ENCODE assay signal across 8 cellular contexts in the genomic region with DNA sequence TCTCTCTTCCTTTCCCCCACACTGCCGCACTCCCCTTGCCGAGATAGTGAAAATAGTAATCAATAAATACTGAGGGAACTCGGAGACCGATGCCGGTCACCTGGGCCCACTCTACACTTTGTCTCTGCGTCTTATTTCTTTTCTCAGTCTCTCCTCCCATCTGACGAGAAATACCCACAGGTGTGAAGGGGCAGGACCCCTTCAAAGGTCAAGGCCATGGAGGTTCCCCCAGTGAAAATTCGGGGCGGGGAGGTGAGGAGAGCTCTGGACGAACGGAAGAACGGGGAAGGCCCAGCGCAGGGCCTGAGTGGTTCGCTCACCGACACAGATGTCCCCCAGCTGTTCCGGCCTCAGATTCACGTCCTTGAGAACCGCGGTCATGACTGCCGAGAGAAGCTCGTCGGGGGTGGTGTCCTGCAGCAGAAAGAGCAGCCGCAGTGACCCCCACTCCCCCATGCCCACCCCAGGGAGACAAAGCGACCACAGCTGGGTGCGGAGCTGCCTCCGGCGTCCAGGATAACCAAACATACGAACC. TPM values are rescaled to one million over a fixed set of nuclear protein-coding genes. Genes with fewer than 3 reads are reported as not detected.
DNase-seq lines count a peak whose midpoint lies in the region; ATAC-seq and TF ChIP-seq lines count a peak whose summit lies in the region.

No MANE protein-coding gene starts in this region.

- peaks cover 0 to 67% (median 37%) of the 10 kb centered on the region in 4 donors for H3K4me1 ChIP-seq in tibial artery

- H3K36me3 ChIP-seq in GM06990 (ENCODE audit: control insufficient read depth, insufficient read depth, low read length) (peaks cover 18% of the 10 kb centered on the region), MG63 (no peaks in the 10 kb centered on the region; the same call in 1 of the 2 replicates), brain microvascular endothelial cell (replicated peaks) (peaks cover 9% of the 10 kb centered on the region), tibial artery (peaks cover 27 to 42% (median 33%) of the 10 kb centered on the region in 3 donors)

- in situ Hi-C loops in brain microvascular endothelial cell (cut with HindIII; ENCODE audit: low pct_ligation_motif_present, low sequenced_read_pairs) = no loop called here

- WGBS in lower leg skin, 2 donors = 0 to 3% methylated on average over 21 to 22 of the region's 28 CpGs

- H3K27me3 ChIP-seq in GM06990 (replicated peaks; ENCODE audit: control insufficient read depth, insufficient read depth, low read length) = no peaks in the 10 kb centered on the region
- no peaks in the 10 kb centered on the region for H3K27me3 ChIP-seq in MG63
- no peaks in the 10 kb centered on the region for H3K27me3 ChIP-seq in brain microvascular endothelial cell (replicated peaks)
- no peaks in the 10 kb centered on the region for H3K27me3 ChIP-seq in tibial artery

- TF ChIP-seq CTCF in GM06990 (IDR thresholded peaks at IDR 0.05; ENCODE audit: insufficient read depth, low read length, poor library complexity, severe bottlenecking) = no peak
- TF ChIP-seq CTCF in brain microvascular endothelial cell (IDR thresholded peaks at IDR 0.05; ENCODE audit: low read depth, low read length, missing control alignments) = no peak
- no peak for TF ChIP-seq CTCF in lower leg skin (IDR thresholded peaks at IDR 0.05)
- TF ChIP-seq CTCF in tibial artery (IDR thresholded peaks at IDR 0.05) = no peak

- peak overlapping the region; percentile 95 for H3K4me3 ChIP-seq in GM06990 (replicated peaks; ENCODE audit: low read depth, low read length)
- peak overlapping the region; percentile 68 for H3K4me3 ChIP-seq in MG63
- H3K4me3 ChIP-seq in brain microvascular endothelial cell (ENCODE audit: low read depth, low read length) = peak overlapping the region; percentile 81
- H3K4me3 ChIP-seq in lower leg skin (ENCODE audit: low read depth, poor library complexity, severe bottlenecking) = peak overlapping the region; percentile 81
- H3K4me3 ChIP-seq in tibial artery = peak overlapping the region; percentile 90 to 97

- intact Hi-C loops in lower leg skin (cut with DNase I; ENCODE audit: low total_unique reads) = no loop called here
- intact Hi-C loops in tibial artery (cut with DNase I; ENCODE audit: low total_unique reads) = loop anchor here (10.0 kb wide), 1 partner anchor 102 kb away; the partner anchor contains the start of gene DLEC1

- H3K27ac ChIP-seq in brain microvascular endothelial cell (peak overlapping the region; percentile 17), tibial artery (peak overlapping the region; percentile 88 to 89)

- no peak for TF ChIP-seq POLR2A in lower leg skin (IDR thresholded peaks at IDR 0.05)

- DNase-seq in GM06990 (ENCODE audit: extremely low read depth, insufficient read length) (peak; percentile 41), MG63 (no peak), brain microvascular endothelial cell (no peak), lower leg skin (ENCODE audit: low spot score in 2 of 2) (peak in 1 of 2 donors; percentile 41), tibial artery (no peak), NCI-H2029 (lab: John Stamatoyannopoulos, UW) (no peak)
- DNase-seq in stimulated activated CD4-positive, alpha-beta T cell treated with anti-CD3 and anti-CD28 coated beads, Interleukin-2, amount 100 ng/mL, for 48 hours = no peak

- no peak for ATAC-seq in HG02981 (IDR thresholded peaks at IDR 0.05; ENCODE audit: unreplicated experiment)

- H3K9me3 ChIP-seq in MG63 (no peaks in the 10 kb centered on the region), tibial artery (no peaks in the 10 kb centered on the region)

RNA-seq across cellular contexts. Expression of gene ACAA1, which starts 0.6 kb away (rescaled TPM):
- 9.7 and 31.8 TPM in 2 replicates for total RNA-seq in MG63 (2014; rRNA removed; shearing (Covaris generic); ENCODE audit: low replicate concordance)
- total RNA-seq in lower leg skin = 10 to 100 TPM; 28.1 to 50.1 (median 40.2) TPM

RNA-seq across cellular contexts. Expression of gene MYD88, which starts 2.1 kb away (rescaled TPM):
- 4.1 TPM in 1 of 2 replicates, not detected in the other for total RNA-seq in MG63 (2014; rRNA removed; shearing (Covaris generic); ENCODE audit: low replicate concordance)
- total RNA-seq in lower leg skin = 10 to 100 TPM; 22.9 to 32.2 (median 23.6) TPM

RNA-seq across cellular contexts. Expression of gene OXSR1, which starts 29.0 kb away (rescaled TPM):
- 13.2 and 20.3 TPM in 2 replicates for total RNA-seq in MG63 (2014; rRNA removed; shearing (Covaris generic); ENCODE audit: low replicate concordance)
- total RNA-seq in lower leg skin = 10 to 100 TPM; 23.4 to 36.1 (median 31.6) TPM
